Comparison of ENCODE assay signal across 15 cellular contexts in the genomic region with DNA sequence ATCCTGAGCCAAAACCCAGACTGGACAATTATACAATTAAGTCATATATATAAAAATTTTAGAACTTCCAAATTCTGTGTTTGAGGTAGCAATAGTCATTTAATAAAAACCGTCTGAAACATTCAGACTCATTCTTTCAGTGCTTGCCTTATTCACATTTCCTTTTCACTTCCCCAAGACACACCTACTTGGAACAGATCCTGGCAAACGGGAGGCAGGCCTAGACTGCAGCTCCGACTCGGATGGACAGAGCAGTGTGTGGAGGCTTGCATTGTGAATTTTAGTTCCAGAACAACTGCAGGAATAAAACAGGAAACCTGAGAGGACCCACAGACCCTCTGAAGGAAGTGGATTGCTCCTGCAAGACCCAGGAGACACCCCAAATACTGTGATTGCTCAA.
DNase-seq lines count a peak whose midpoint lies in the region; ATAC-seq and TF ChIP-seq lines count a peak whose summit lies in the region.
"Had no signal": no experiment of that assay in that cellular context is flagged by ENCODE, and none has a peak within 500 bp of the region (broad histone marks: within the 10 kb centered on the region; RNA-seq: fewer than 3 reads in every experiment).

No MANE protein-coding gene starts in this region.

- H3K9me3 Mint-ChIP-seq in activated CD8-positive, alpha-beta T cell treated with anti-CD3 and anti-CD28 coated beads, Interleukin-2, amount 10 ng/mL, durations not matched to agents 7 days and 5 days (ENCODE audit: insufficient read depth): peaks cover under 1% of the 10 kb centered on the region

- H3K27ac ChIP-seq in colonic mucosa: no peak overlapping the region
- no peak overlapping the region for H3K27ac ChIP-seq in testis
- H3K27ac ChIP-seq: BLaER1 treated with 17β-estradiol and CSF1 and Interleukin-3, amounts not matched to agents 10 nM and 100 nM; SJSA1 had no signal

- WGBS in testis, 2 donors: 25 to 64% methylated on average over 4 of the region's 4 CpGs

- H3K36me3 ChIP-seq in colonic mucosa (no peaks in the 10 kb centered on the region), testis (ENCODE audit: low read depth, missing control alignments) (no peaks in the 10 kb centered on the region)
- H3K36me3 ChIP-seq: BLaER1 treated with 17β-estradiol and CSF1 and Interleukin-3, amounts not matched to agents 10 nM and 100 nM; SJSA1 had no signal

- no peaks in the 10 kb centered on the region for H3K4me1 Mint-ChIP-seq in activated CD8-positive, alpha-beta T cell treated with anti-CD3 and anti-CD28 coated beads, Interleukin-2, amount 10 ng/mL, durations not matched to agents 7 days and 5 days (ENCODE audit: low read depth)

- H3K4me1 ChIP-seq in colonic mucosa: no peaks in the 10 kb centered on the region
- no peaks in the 10 kb centered on the region for H3K4me1 ChIP-seq in testis
- H3K4me1 ChIP-seq: BLaER1 treated with 17β-estradiol and CSF1 and Interleukin-3, amounts not matched to agents 10 nM and 100 nM; SJSA1 had no signal

- TF ChIP-seq CTCF in colonic mucosa (IDR thresholded peaks at IDR 0.05) (no peak), testis (IDR thresholded peaks at IDR 0.05) (no peak), omental fat pad (IDR thresholded peaks at IDR 0.05) (no peak)

- CTCF ChIA-PET in activated CD8-positive, alpha-beta T cell treated with anti-CD3 and anti-CD28 coated beads, Interleukin-2, amount 10 ng/mL, durations not matched to agents 7 days and 5 days (lab: Charles Lee): no interaction called here

- peak; percentile 76 for ATAC-seq in left lobe of liver
- ATAC-seq in activated CD8-positive, alpha-beta T cell treated with anti-CD3 and anti-CD28 coated beads, Interleukin-2, amount 10 ng/mL, durations not matched to agents 7 days and 5 days: no peak
- ATAC-seq in omental fat pad (ENCODE audit: low FRiP score): no peak
- ATAC-seq: HCT116, PC-3 had no signal

- no peak overlapping the region for H3K9ac ChIP-seq in colonic mucosa (ENCODE audit: low read depth in 2 of 2, low read length in 2 of 2)
- H3K9ac ChIP-seq: BLaER1 treated with 17β-estradiol and CSF1 and Interleukin-3, amounts not matched to agents 10 nM and 100 nM had no signal

- H3K9me3 ChIP-seq in colonic mucosa (no peaks in the 10 kb centered on the region), testis (no peaks in the 10 kb centered on the region)
- H3K9me3 ChIP-seq: SJSA1 had no signal

- H3K27me3 ChIP-seq in colonic mucosa: no peaks in the 10 kb centered on the region
- H3K27me3 ChIP-seq in testis: no peaks in the 10 kb centered on the region
- H3K27me3 ChIP-seq: BLaER1 treated with 17β-estradiol and CSF1 and Interleukin-3, amounts not matched to agents 10 nM and 100 nM; SJSA1 had no signal

- intact Hi-C loops in colonic mucosa (cut with DNase I) (no loop called here), testis (cut with DNase I; ENCODE audit: low total_unique reads) (no loop called here)

- no peaks in the 10 kb centered on the region for H3K27me3 Mint-ChIP-seq in activated CD8-positive, alpha-beta T cell treated with anti-CD3 and anti-CD28 coated beads, Interleukin-2, amount 10 ng/mL, durations not matched to agents 7 days and 5 days (ENCODE audit: low read depth)

- TF ChIP-seq POLR2A in testis (IDR thresholded peaks at IDR 0.05): no peak

- no peak overlapping the region for H3K4me3 ChIP-seq in colonic mucosa
- no peak overlapping the region for H3K4me3 ChIP-seq in testis
- H3K4me3 ChIP-seq: BLaER1 treated with 17β-estradiol and CSF1 and Interleukin-3, amounts not matched to agents 10 nM and 100 nM; SJSA1 had no signal

- no peak overlapping the region for H3K4me3 Mint-ChIP-seq in activated CD8-positive, alpha-beta T cell treated with anti-CD3 and anti-CD28 coated beads, Interleukin-2, amount 10 ng/mL, durations not matched to agents 7 days and 5 days

- H3K27ac Mint-ChIP-seq in activated CD8-positive, alpha-beta T cell treated with anti-CD3 and anti-CD28 coated beads, Interleukin-2, amount 10 ng/mL, durations not matched to agents 7 days and 5 days: no peak overlapping the region

- DNase-seq in GM04504 (ENCODE audit: low read depth) (peak; percentile 13), colonic mucosa (peak; percentile 36), left lobe of liver (ENCODE audit: low spot score) (no peak), testis (peak; percentile 18), omental fat pad (ENCODE audit: low spot score) (no peak), DMS53 (lab: John Stamatoyannopoulos, UW) (no peak)
- DNase-seq in activated CD8-positive, alpha-beta T cell treated with anti-CD3 and anti-CD28 coated beads, Interleukin-2, amount 10 ng/mL, durations not matched to agents 7 days and 5 days: no peak
- DNase-seq: DMS 273 treated with DMSO at 0.1 percent for 48 hours, NCI-H1436 treated with DMSO at 0.1 percent for 48 hours, NCI-H226, NCI-H526 treated with DMSO at 0.1 percent for 48 hours, PC-3 had no signal

- POLR2A ChIA-PET in activated CD8-positive, alpha-beta T cell treated with anti-CD3 and anti-CD28 coated beads, Interleukin-2, amount 10 ng/mL, durations not matched to agents 7 days and 5 days (lab: Charles Lee): no interaction called here

- no peaks in the 10 kb centered on the region for H3K36me3 Mint-ChIP-seq in activated CD8-positive, alpha-beta T cell treated with anti-CD3 and anti-CD28 coated beads, Interleukin-2, amount 10 ng/mL, durations not matched to agents 7 days and 5 days (ENCODE audit: low read depth)

Comparison
In these comparisons a context has a peak if more than half of its experiments do, and no peak if none do; other contexts are left out.
1. DNase-seq: peak in GM04504 (single experiment), colonic mucosa (single experiment) and testis (single experiment); none in left lobe of liver (single experiment), activated CD8-positive, alpha-beta T cell treated with anti-CD3 and anti-CD28 coated beads, Interleukin-2, amount 10 ng/mL, durations not matched to agents 7 days and 5 days (single experiment), omental fat pad (single experiment) and DMS53 (single experiment).